8 cellular contexts compared by ENCODE assay signal in genomic region chr6:43076928-43077809, GRCh38. TPM values are rescaled to one million over a fixed set of nuclear protein-coding genes. Genes with fewer than 3 reads are reported as not detected.
DNase-seq lines count a peak whose midpoint lies in the region; ATAC-seq and TF ChIP-seq lines count a peak whose summit lies in the region.

No MANE protein-coding gene starts in this region.

- TF ChIP-seq CTCF in smooth muscle cell (IDR thresholded peaks at IDR 0.05; ENCODE audit: borderline replicate concordance, insufficient read depth, poor library complexity, severe bottlenecking) (no peak), GM10248 (IDR thresholded peaks at IDR 0.05; ENCODE audit: control extremely low read depth, extremely low read depth, low read depth, missing control alignments) (no peak)

- peaks cover 6% of the 10 kb centered on the region for H3K36me3 Mint-ChIP-seq in activated T-helper 2 cell treated with anti-CD3 and anti-CD28 coated beads, Interferon-gamma antibody, Interleukin-2, Interleukin-4, amounts not matched to agents 10 μg/mL and 5 μg/mL and 100 μg/mL, durations not matched to agents 14 hours and 24 hours and 36 hours (ENCODE audit: low read depth)

- no peak overlapping the region for H2AFZ ChIP-seq in smooth muscle cell (ENCODE audit: low read depth)

- H3F3A ChIP-seq in smooth muscle cell (ENCODE audit: low read depth) = peaks cover 34% of the 10 kb centered on the region

- peaks cover 32% of the 10 kb centered on the region for H3K27me3 Mint-ChIP-seq in activated T-helper 2 cell treated with anti-CD3 and anti-CD28 coated beads, Interferon-gamma antibody, Interleukin-2, Interleukin-4, amounts not matched to agents 10 μg/mL and 5 μg/mL and 100 μg/mL, durations not matched to agents 14 hours and 24 hours and 36 hours (ENCODE audit: low read depth)

- intact Hi-C loops in activated T-helper 2 cell treated with anti-CD3 and anti-CD28 coated beads, Interferon-gamma antibody, Interleukin-2, Interleukin-4, amounts not matched to agents 10 μg/mL and 5 μg/mL and 100 μg/mL, durations not matched to agents 14 hours and 24 hours and 36 hours (cut with micrococcal nuclease) = no loop called here

- peak overlapping the region; percentile 85 to 97 (median 94) for H3K4me2 ChIP-seq in BLaER1 treated with 17β-estradiol and CSF1 and Interleukin-3, amounts not matched to agents 10 nM and 100 nM
- peak overlapping the region; percentile 97 for H3K4me2 ChIP-seq in smooth muscle cell

- peaks cover 0 to 55% (median 35%) of the 10 kb centered on the region in 11 experiments; a peak in 16 of 22 replicates for H4K20me1 ChIP-seq in BLaER1 treated with 17β-estradiol and CSF1 and Interleukin-3, amounts not matched to agents 10 nM and 100 nM
- H4K20me1 ChIP-seq in smooth muscle cell (ENCODE audit: low read depth) = peaks cover 54% of the 10 kb centered on the region

- 2% methylated on average over 37 of the region's 40 CpGs for WGBS in smooth muscle cell (ENCODE audit: low lambda C conversion rate)

- peaks cover 63% of the 10 kb centered on the region for H3K79me2 ChIP-seq in smooth muscle cell (ENCODE audit: low read depth)

- POLR2A ChIA-PET in GM10248 (lab: Yijun Ruan, JAX) = no interaction called here

- peaks cover 0 to 24% (median 6%) of the 10 kb centered on the region in 11 experiments; a peak in 12 of 22 replicates for H3K36me3 ChIP-seq in BLaER1 treated with 17β-estradiol and CSF1 and Interleukin-3, amounts not matched to agents 10 nM and 100 nM
- peaks cover 5% of the 10 kb centered on the region for H3K36me3 ChIP-seq in iPS-15b (ENCODE audit: control insufficient read depth, insufficient read depth, low read length)
- no peaks in the 10 kb centered on the region for H3K36me3 ChIP-seq in smooth muscle cell (ENCODE audit: low read depth)

- H3K9ac ChIP-seq in BLaER1 treated with 17β-estradiol and CSF1 and Interleukin-3, amounts not matched to agents 10 nM and 100 nM = peak overlapping the region; percentile 80 to 96 (median 91)
- H3K9ac ChIP-seq in iPS-15b (ENCODE audit: low read depth, low read length) (peak overlapping the region; percentile 71), smooth muscle cell (ENCODE audit: low read depth) (peak overlapping the region; percentile 95)

- H3K27ac Mint-ChIP-seq in activated T-helper 2 cell treated with anti-CD3 and anti-CD28 coated beads, Interferon-gamma antibody, Interleukin-2, Interleukin-4, amounts not matched to agents 10 μg/mL and 5 μg/mL and 100 μg/mL, durations not matched to agents 14 hours and 24 hours and 36 hours = no peak overlapping the region

- peaks cover 14 to 53% (median 46%) of the 10 kb centered on the region in 10 experiments for H3K4me1 ChIP-seq in BLaER1 treated with 17β-estradiol and CSF1 and Interleukin-3, amounts not matched to agents 10 nM and 100 nM
- H3K4me1 ChIP-seq in iPS-15b (ENCODE audit: control insufficient read depth, insufficient read depth, low read length) = peaks cover 19% of the 10 kb centered on the region
- H3K4me1 ChIP-seq in smooth muscle cell (ENCODE audit: low read depth) = peaks cover 20% of the 10 kb centered on the region

- H3K27ac ChIP-seq in BLaER1 treated with 17β-estradiol and CSF1 and Interleukin-3, amounts not matched to agents 10 nM and 100 nM = peak overlapping the region; percentile 35 to 90 (median 88); a peak in 21 of 22 replicates
- peak overlapping the region; percentile 97 for H3K27ac ChIP-seq in smooth muscle cell (ENCODE audit: low read depth)

- no peaks in the 10 kb centered on the region for H3K9me3 Mint-ChIP-seq in activated T-helper 2 cell treated with anti-CD3 and anti-CD28 coated beads, Interferon-gamma antibody, Interleukin-2, Interleukin-4, amounts not matched to agents 10 μg/mL and 5 μg/mL and 100 μg/mL, durations not matched to agents 14 hours and 24 hours and 36 hours

- CTCF ChIA-PET in GM10248 (lab: Yijun Ruan, JAX) = interaction anchor here (2.2 kb wide), 1 partner anchor 67 kb away, joined by 8 read pairs; no protein-coding TSS in a partner anchor

- ATAC-seq in HG03280 (IDR thresholded peaks at IDR 0.05; ENCODE audit: unreplicated experiment) = no peak

- H3K4me3 ChIP-seq in BLaER1 treated with 17β-estradiol and CSF1 and Interleukin-3, amounts not matched to agents 10 nM and 100 nM = peak overlapping the region; percentile 85 to 100 (median 93)
- H3K4me3 ChIP-seq in Jurkat, Clone E6-1 (ENCODE audit: low read length) = peak overlapping the region; percentile 84
- peak overlapping the region; percentile 76 for H3K4me3 ChIP-seq in iPS-15b (ENCODE audit: low read depth, low read length)
- peak overlapping the region; percentile 99 for H3K4me3 ChIP-seq in smooth muscle cell

- H3K27me3 ChIP-seq in BLaER1 treated with 17β-estradiol and CSF1 and Interleukin-3, amounts not matched to agents 10 nM and 100 nM = no peaks in the 10 kb centered on the region
- H3K27me3 ChIP-seq in iPS-15b (ENCODE audit: control insufficient read depth, insufficient read depth, low read length) (no peaks in the 10 kb centered on the region), smooth muscle cell (ENCODE audit: low read depth) (no peaks in the 10 kb centered on the region)

- H3K4me3 Mint-ChIP-seq in activated T-helper 2 cell treated with anti-CD3 and anti-CD28 coated beads, Interferon-gamma antibody, Interleukin-2, Interleukin-4, amounts not matched to agents 10 μg/mL and 5 μg/mL and 100 μg/mL, durations not matched to agents 14 hours and 24 hours and 36 hours (ENCODE audit: low read depth) = peak overlapping the region; percentile 62

- no peak for DNase-seq in Jurkat, Clone E6-1 (ENCODE audit: low read depth, low spot score)
- no peak for DNase-seq in activated T-helper 2 cell treated with anti-CD3 and anti-CD28 coated beads, Interferon-gamma antibody, Interleukin-2, Interleukin-4, amounts not matched to agents 10 μg/mL and 5 μg/mL and 100 μg/mL, durations not matched to agents 14 hours and 24 hours and 36 hours (ENCODE audit: low spot score)
- no peak for DNase-seq in smooth muscle cell (lab: John Stamatoyannopoulos, UW; ENCODE audit: unreplicated experiment)
- no peak for DNase-seq in central memory CD4-positive, alpha-beta T cell
- no peak for DNase-seq in GM10248 (ENCODE audit: extremely low spot score)

- no peaks in the 10 kb centered on the region for H3K4me1 Mint-ChIP-seq in activated T-helper 2 cell treated with anti-CD3 and anti-CD28 coated beads, Interferon-gamma antibody, Interleukin-2, Interleukin-4, amounts not matched to agents 10 μg/mL and 5 μg/mL and 100 μg/mL, durations not matched to agents 14 hours and 24 hours and 36 hours (ENCODE audit: low read depth)

- H3K9me3 ChIP-seq in BLaER1 treated with 17β-estradiol and CSF1 and Interleukin-3, amounts not matched to agents 10 nM and 100 nM (replicated peaks in 1 of 11) = no peaks in the 10 kb centered on the region
- H3K9me3 ChIP-seq in iPS-15b (ENCODE audit: control insufficient read depth, insufficient read depth, low read length) (no peaks in the 10 kb centered on the region), smooth muscle cell (replicated peaks; ENCODE audit: low read depth) (no peaks in the 10 kb centered on the region)

RNA-seq across cellular contexts. Expression of gene PTK7, which starts 1.1 kb away (rescaled TPM):
- polyA plus RNA-seq in Jurkat, Clone E6-1 (2012; ENCODE audit: insufficient read depth, insufficient read length) = 42.2 TPM
- total RNA-seq in activated T-helper 2 cell treated with anti-CD3 and anti-CD28 coated beads, Interferon-gamma antibody, Interleukin-2, Interleukin-4, amounts not matched to agents 10 μg/mL and 5 μg/mL and 100 μg/mL, durations not matched to agents 14 hours and 24 hours and 36 hours = 3.7 TPM in 2 replicates
- total RNA-seq in smooth muscle cell = 376 and 417 TPM in 2 replicates
- polyA plus RNA-seq in smooth muscle cell = 596 and 598 TPM in 2 replicates

RNA-seq across cellular contexts. Expression of gene KLC4, which starts 17.7 kb away (rescaled TPM):
- 26.2 TPM for polyA plus RNA-seq in Jurkat, Clone E6-1 (2012; ENCODE audit: insufficient read depth, insufficient read length)
- total RNA-seq in activated T-helper 2 cell treated with anti-CD3 and anti-CD28 coated beads, Interferon-gamma antibody, Interleukin-2, Interleukin-4, amounts not matched to agents 10 μg/mL and 5 μg/mL and 100 μg/mL, durations not matched to agents 14 hours and 24 hours and 36 hours = 11.7 and 14.1 TPM in 2 replicates
- total RNA-seq in smooth muscle cell = 13.2 and 20.0 TPM in 2 replicates
- 25.3 and 25.7 TPM in 2 replicates for polyA plus RNA-seq in smooth muscle cell

RNA-seq across cellular contexts. Expression of gene MRPL2, which starts 17.9 kb away (rescaled TPM):
- polyA plus RNA-seq in Jurkat, Clone E6-1 (2012; ENCODE audit: insufficient read depth, insufficient read length) = 211 TPM
- total RNA-seq in activated T-helper 2 cell treated with anti-CD3 and anti-CD28 coated beads, Interferon-gamma antibody, Interleukin-2, Interleukin-4, amounts not matched to agents 10 μg/mL and 5 μg/mL and 100 μg/mL, durations not matched to agents 14 hours and 24 hours and 36 hours = 76.0 and 76.6 TPM in 2 replicates
- total RNA-seq in smooth muscle cell = 16.4 and 24.0 TPM in 2 replicates
- 112 and 125 TPM in 2 replicates for polyA plus RNA-seq in smooth muscle cell

RNA-seq across cellular contexts. Expression of gene CUL7, which starts 23.5 kb away (rescaled TPM):
- 21.5 TPM for polyA plus RNA-seq in Jurkat, Clone E6-1 (2012; ENCODE audit: insufficient read depth, insufficient read length)
- 26.0 and 27.3 TPM in 2 replicates for total RNA-seq in activated T-helper 2 cell treated with anti-CD3 and anti-CD28 coated beads, Interferon-gamma antibody, Interleukin-2, Interleukin-4, amounts not matched to agents 10 μg/mL and 5 μg/mL and 100 μg/mL, durations not matched to agents 14 hours and 24 hours and 36 hours
- total RNA-seq in smooth muscle cell = 36.9 and 51.4 TPM in 2 replicates
- 48.7 and 49.6 TPM in 2 replicates for polyA plus RNA-seq in smooth muscle cell

RNA-seq across cellular contexts. Expression of gene RRP36, which starts 55.7 kb away (rescaled TPM):
- 79.8 TPM for polyA plus RNA-seq in Jurkat, Clone E6-1 (2012; ENCODE audit: insufficient read depth, insufficient read length)
- total RNA-seq in activated T-helper 2 cell treated with anti-CD3 and anti-CD28 coated beads, Interferon-gamma antibody, Interleukin-2, Interleukin-4, amounts not matched to agents 10 μg/mL and 5 μg/mL and 100 μg/mL, durations not matched to agents 14 hours and 24 hours and 36 hours = 71.4 and 78.4 TPM in 2 replicates
- 56.4 and 64.8 TPM in 2 replicates for total RNA-seq in smooth muscle cell
- polyA plus RNA-seq in smooth muscle cell = 71.9 and 72.7 TPM in 2 replicates

Comparison
In these comparisons a context has a peak if more than half of its experiments do, and no peak if none do; other contexts are left out.
1. RNA of gene PTK7, which starts 1.1 kb away (total RNA-seq): 376 to 417 TPM in smooth muscle cell; 3.7 TPM in activated T-helper 2 cell treated with anti-CD3 and anti-CD28 coated beads, Interferon-gamma antibody, Interleukin-2, Interleukin-4, amounts not matched to agents 10 μg/mL and 5 μg/mL and 100 μg/mL, durations not matched to agents 14 hours and 24 hours and 36 hours; every median in the first group is over 10 times any median in the second.
2. Peak in every context shown above with its lines, with median percentiles within 50 percentile points of each other: H3K4me3 ChIP-seq and H3K9ac ChIP-seq.